10 cellular contexts compared by ENCODE assay signal in the genomic region with DNA sequence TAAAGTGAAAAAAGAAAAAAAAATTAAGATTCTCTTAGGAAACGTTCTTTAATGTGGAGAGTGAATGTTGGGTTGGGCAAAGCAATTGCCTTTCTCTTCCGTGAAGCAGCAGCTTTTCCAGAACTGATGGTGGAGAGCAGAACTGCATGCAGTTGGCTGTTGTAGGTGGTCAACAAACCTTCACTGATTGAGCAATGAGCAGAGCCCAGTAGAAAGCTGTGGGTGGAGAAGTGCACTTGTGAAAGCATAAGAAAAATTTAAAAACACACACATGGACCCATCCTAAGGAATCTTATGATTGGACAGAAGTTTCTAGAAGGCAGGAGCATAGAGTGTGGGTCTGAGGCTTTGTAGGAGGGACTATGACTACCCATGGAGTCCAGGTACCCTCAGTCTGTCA. TPM values are rescaled to one million over a fixed set of nuclear protein-coding genes. Genes with fewer than 3 reads are reported as not detected.
A peak's percentile ranks its signal among the peaks of the same experiment; 100 is the strongest.
DNase-seq lines count a peak whose midpoint lies in the region; ATAC-seq and TF ChIP-seq lines count a peak whose summit lies in the region.
"Had no signal": no experiment of that assay in that cellular context is flagged by ENCODE, and none has a peak within 500 bp of the region (broad histone marks: within the 10 kb centered on the region; RNA-seq: fewer than 3 reads in every experiment).

No MANE protein-coding gene starts in this region.

- TF ChIP-seq POLR2A in spleen (IDR thresholded peaks at IDR 0.05): no peak

- TF ChIP-seq CTCF in GM23338 (conservative IDR thresholded peaks at IDR 0.05; ENCODE audit: low read depth in 2 of 2) (no peak), spleen (IDR thresholded peaks at IDR 0.05 in 8 of 11, conservative IDR thresholded peaks at IDR 0.05 in 3 of 11) (no peak), H9 (conservative IDR thresholded peaks at IDR 0.05) (no peak)

- no peak overlapping the region for H3K18ac ChIP-seq in H9 (ENCODE audit: insufficient read length, low read depth, low read length)

- H3K27ac Mint-ChIP-seq in GM23338: no peak overlapping the region
- H3K27ac Mint-ChIP-seq in stimulated activated effector memory CD8-positive, alpha-beta T cell treated with anti-CD3 and anti-CD28 coated beads, Interleukin-12 subunit alpha, Interleukin-12 subunit beta, amount 100 ng/mL, for 72 hours: no peak overlapping the region
- H3K27ac Mint-ChIP-seq in H9: no peak overlapping the region

- H3K4me1 Mint-ChIP-seq in GM23338: peaks cover 24% of the 10 kb centered on the region
- peaks cover 15% of the 10 kb centered on the region for H3K4me1 Mint-ChIP-seq in stimulated activated effector memory CD8-positive, alpha-beta T cell treated with anti-CD3 and anti-CD28 coated beads, Interleukin-12 subunit alpha, Interleukin-12 subunit beta, amount 100 ng/mL, for 72 hours
- H3K4me1 Mint-ChIP-seq in H9: peaks cover 18 to 22% of the 10 kb centered on the region in 2 experiments

- H3K9me3 Mint-ChIP-seq in GM23338 (no peaks in the 10 kb centered on the region), H9 (no peaks in the 10 kb centered on the region)
- no peaks in the 10 kb centered on the region for H3K9me3 Mint-ChIP-seq in stimulated activated effector memory CD8-positive, alpha-beta T cell treated with anti-CD3 and anti-CD28 coated beads, Interleukin-12 subunit alpha, Interleukin-12 subunit beta, amount 100 ng/mL, for 72 hours

- H3K27ac ChIP-seq in GM23338 (ENCODE audit: low read depth): no peak overlapping the region
- peak overlapping the region in 7 of 8 donors; percentile 18 to 73 (median 39) for H3K27ac ChIP-seq in spleen
- H3K27ac ChIP-seq in H9 (ENCODE audit: insufficient read length, low read depth, low read length): no peak overlapping the region

- no peak overlapping the region for H2AK5ac ChIP-seq in H9 (ENCODE audit: insufficient read length, low read length)

- H3K36me3 Mint-ChIP-seq in GM23338 (ENCODE audit: low read depth): no peaks in the 10 kb centered on the region
- no peaks in the 10 kb centered on the region for H3K36me3 Mint-ChIP-seq in stimulated activated effector memory CD8-positive, alpha-beta T cell treated with anti-CD3 and anti-CD28 coated beads, Interleukin-12 subunit alpha, Interleukin-12 subunit beta, amount 100 ng/mL, for 72 hours
- no peaks in the 10 kb centered on the region for H3K36me3 Mint-ChIP-seq in H9 (ENCODE audit: insufficient read depth in 1 of 3, low read depth in 3 of 3)

- H3K23me2 ChIP-seq in H9 (ENCODE audit: insufficient read length, low read depth, low read length, poor library complexity, severe bottlenecking): no peaks in the 10 kb centered on the region

- H3K4me1 ChIP-seq in GM23338 (ENCODE audit: insufficient read depth): peaks cover 3% of the 10 kb centered on the region; the same call in 1 of the 2 replicates
- peaks cover 0 to 39% (median 10%) of the 10 kb centered on the region in 6 donors for H3K4me1 ChIP-seq in spleen
- peaks cover 3% of the 10 kb centered on the region; the same call in 1 of the 2 replicates for H3K4me1 ChIP-seq in H9 (ENCODE audit: insufficient read depth, low read length)

- H4K20me1 ChIP-seq in GM23338 (replicated peaks; ENCODE audit: insufficient read depth) (no peaks in the 10 kb centered on the region), H9 (ENCODE audit: control insufficient read depth, insufficient read depth, insufficient read length) (no peaks in the 10 kb centered on the region)

- H2BK20ac ChIP-seq in H9 (ENCODE audit: low read depth, low read length, poor library complexity, severe bottlenecking): no peak overlapping the region

- no peak overlapping the region for H4K91ac ChIP-seq in H9 (ENCODE audit: insufficient read length, low read depth, low read length)

- no peak overlapping the region for H3K9ac ChIP-seq in H9 (ENCODE audit: extremely low read depth, insufficient read length, low read length)

- H3K9me2 ChIP-seq in GM23338 (ENCODE audit: insufficient read depth): no peaks in the 10 kb centered on the region

- H3T11ph ChIP-seq in H9 (ENCODE audit: low read length): no peak overlapping the region

- H2AFZ ChIP-seq in GM23338: peak overlapping the region; percentile 91
- H2AFZ ChIP-seq in H9 (ENCODE audit: low read length): no peak overlapping the region

- peaks cover 3% of the 10 kb centered on the region for H3K27me3 Mint-ChIP-seq in GM23338 (ENCODE audit: insufficient read depth, low read depth, poor library complexity)
- peaks cover 15% of the 10 kb centered on the region for H3K27me3 Mint-ChIP-seq in H9 (ENCODE audit: low read depth)

- no peak overlapping the region for H2BK15ac ChIP-seq in H9 (ENCODE audit: low read depth, low read length)

- no peak overlapping the region for H2BK12ac ChIP-seq in H9 (ENCODE audit: insufficient read length, low read depth, low read length)

- H3K4ac ChIP-seq in H9 (ENCODE audit: low read depth, low read length): no peak overlapping the region

- H4K5ac ChIP-seq in H9 (ENCODE audit: insufficient read length, low read depth, low read length): no peak overlapping the region

- H2BK5ac ChIP-seq in H9 (ENCODE audit: insufficient read length, low read length): no peak overlapping the region

- H3K4me3 Mint-ChIP-seq in GM23338 (no peak overlapping the region), H9 (no peak overlapping the region)
- H3K4me3 Mint-ChIP-seq in stimulated activated effector memory CD8-positive, alpha-beta T cell treated with anti-CD3 and anti-CD28 coated beads, Interleukin-12 subunit alpha, Interleukin-12 subunit beta, amount 100 ng/mL, for 72 hours: no peak overlapping the region

- no peak for ATAC-seq in GM23338
- peak; percentile 30 to 31 for ATAC-seq in left cardiac atrium
- ATAC-seq in stimulated activated effector memory CD8-positive, alpha-beta T cell treated with anti-CD3 and anti-CD28 coated beads, Interleukin-12 subunit alpha, Interleukin-12 subunit beta, amount 100 ng/mL, for 72 hours: no peak

- H3K27me3 ChIP-seq in GM23338 (ENCODE audit: insufficient read depth) (no peaks in the 10 kb centered on the region), spleen (replicated peaks in 1 of 7) (peaks cover 0 to 29% (median 0%) of the 10 kb centered on the region in 7 donors), H9 (ENCODE audit: insufficient read depth, low read length) (no peaks in the 10 kb centered on the region)

- H3K23ac ChIP-seq in H9 (ENCODE audit: insufficient read length, low read depth, low read length): no peak overlapping the region

- no peaks in the 10 kb centered on the region for H3F3A ChIP-seq in GM23338 (replicated peaks; ENCODE audit: low read depth)

- H3K36me3 ChIP-seq in GM23338 (ENCODE audit: insufficient read depth) (no peaks in the 10 kb centered on the region), spleen (peaks cover 0 to 11% (median 0%) of the 10 kb centered on the region in 6 donors)

- no peaks in the 10 kb centered on the region for H3K9me3 ChIP-seq in spleen
- H3K9me3 ChIP-seq in H9 (ENCODE audit: control insufficient read depth, low read depth, low read length): no peaks in the 10 kb centered on the region

- WGBS in spleen, 5 donors: 58 to 71% (median 62%) methylated on average over 2 of the region's 2 CpGs
- WGBS in H9 (ENCODE audit: extremely low coverage, insufficient read length, low lambda C conversion rate): no CpG with 5 or more reads among the region's 2 CpGs

- H3K4me3 ChIP-seq in GM23338: no peak overlapping the region
- peak overlapping the region in 3 of 8 donors; percentile 11 to 65 (median 46) for H3K4me3 ChIP-seq in spleen

- no peak overlapping the region for H4K8ac ChIP-seq in H9 (replicated peaks; ENCODE audit: insufficient read length, low read depth, low read length)

- H3K4me2 ChIP-seq in GM23338 (no peak overlapping the region), H9 (ENCODE audit: insufficient read depth, insufficient read length, low read length) (no peak overlapping the region)

- intact Hi-C loops in left cardiac atrium (cut with DNase I): loop anchor here in 1 of 2 donors (10.0 kb wide), 1 partner anchor 205 kb away; no protein-coding TSS in a partner anchor
- intact Hi-C loops in spleen (cut with DNase I; ENCODE audit: low total_unique reads): no loop called here

- H3K79me1 ChIP-seq in H9 (ENCODE audit: insufficient read depth, low read depth, low read length, poor library complexity, severe bottlenecking): no peaks in the 10 kb centered on the region

- DNase-seq in GM23338 (ENCODE audit: low spot score) (no peak), amniotic epithelial cell (ENCODE audit: low read depth) (peak; percentile 70), left cardiac atrium (no peak), spleen (peak; percentile 2), SKM-1 treated with dmso at 0.1 percent for 144 hours (lab: John Stamatoyannopoulos, UW; ENCODE audit: unreplicated experiment) (no peak), kidney glomerular epithelial cell (lab: John Stamatoyannopoulos, UW) (no peak), H9 (no peak)
- no peak for DNase-seq in stimulated activated effector memory CD8-positive, alpha-beta T cell treated with anti-CD3 and anti-CD28 coated beads, Interleukin-12 subunit alpha, Interleukin-12 subunit beta, amount 100 ng/mL, for 72 hours (ENCODE audit: low spot score in 2 of 2)

- no peak overlapping the region for H2BK120ac ChIP-seq in H9 (ENCODE audit: low read depth, low read length, poor library complexity, severe bottlenecking)

- H3K14ac ChIP-seq in H9 (ENCODE audit: insufficient read depth, low read length): no peak overlapping the region

- H3K56ac ChIP-seq in H9 (ENCODE audit: insufficient read length, low read depth, low read length): no peak overlapping the region

- H3K79me2 ChIP-seq in GM23338 (replicated peaks; ENCODE audit: insufficient read depth): no peaks in the 10 kb centered on the region
- H3K79me2 ChIP-seq in H9 (ENCODE audit: insufficient read depth, low read length): no peaks in the 10 kb centered on the region

TF ChIP-seq in GM23338, 12 proteins besides CTCF, POLR2A, EP300 and RAD21 (continues in another document):
- no peak for TF ChIP-seq EZH2phosphoT487 (IDR thresholded peaks at IDR 0.05; ENCODE audit: unreplicated experiment)
- TF ChIP-seq EZH2 (IDR thresholded peaks at IDR 0.05; ENCODE audit: low read depth, unreplicated experiment): no peak
- no peak for TF ChIP-seq JUNB (IDR thresholded peaks at IDR 0.05; ENCODE audit: unreplicated experiment)
- no peak for TF ChIP-seq NANOG (IDR thresholded peaks at IDR 0.05; ENCODE audit: borderline replicate concordance)
- TF ChIP-seq ZNF331 (CRISPR knock-in tag; IDR thresholded peaks at IDR 0.05; ENCODE audit: low read depth): no peak
- no peak for TF ChIP-seq POLR2AphosphoS5 (IDR thresholded peaks at IDR 0.05; ENCODE audit: low read depth)
- no peak for TF ChIP-seq ZNF114 (CRISPR knock-in tag; IDR thresholded peaks at IDR 0.05)

RNA-seq across cellular contexts. Expression of a gene that starts 4.5 kb away (rescaled TPM):
- total RNA-seq in GM23338 (2014; rRNA removed; shearing (Covaris generic)): 0.03 and 0.08 TPM in 2 replicates
- 0.03 and 0.12 TPM in 2 replicates for polyA plus RNA-seq in GM23338 (2016; fragmentation: Nextera tagmentation; extraction: Ambion mirVana)
- 10 to 100 TPM; 47.4 to 71.7 TPM for total RNA-seq in left cardiac atrium
- 10 to 100 TPM; 25.6 to 50.3 (median 31.7) TPM for total RNA-seq in spleen
- polyA plus RNA-seq in spleen: 10 to 100 TPM in 2 of 3 donors, 1 to 10 TPM in 1; 4.9 to 21.6 (median 10.7) TPM
- total RNA-seq in H9 (2021): 0.07 and 0.09 TPM in 2 replicates
- total RNA-seq: activated CD8-positive, alpha-beta memory T cell treated with anti-CD3 and anti-CD28 coated beads for 36 hours had no signal

RNA-seq across cellular contexts. Expression of a gene that starts 13.9 kb away (rescaled TPM):
- total RNA-seq in GM23338 (2014; rRNA removed; shearing (Covaris generic)): 1.0 TPM in 1 of 2 replicates, not detected in the other
- 0.26 and 0.50 TPM in 2 replicates for polyA plus RNA-seq in GM23338 (2016; fragmentation: Nextera tagmentation; extraction: Ambion mirVana)
- not detected for total RNA-seq in left cardiac atrium
- not detected for total RNA-seq in spleen
- polyA plus RNA-seq in spleen: not detected
- 0.68 and 1.1 TPM in 2 replicates for total RNA-seq in H9 (2021)
- total RNA-seq: activated CD8-positive, alpha-beta memory T cell treated with anti-CD3 and anti-CD28 coated beads for 36 hours; liver had no signal
- polyA plus RNA-seq: liver had no signal

Comparison
In these comparisons a context has a peak if more than half of its experiments do, and no peak if none do; other contexts are left out.
1. ATAC-seq: peak in left cardiac atrium (2 of 2); none in GM23338 (single experiment) and stimulated activated effector memory CD8-positive, alpha-beta T cell treated with anti-CD3 and anti-CD28 coated beads, Interleukin-12 subunit alpha, Interleukin-12 subunit beta, amount 100 ng/mL, for 72 hours (single experiment).
2. DNase-seq: peak in amniotic epithelial cell (single experiment) and spleen (single experiment); none in GM23338 (single experiment), left cardiac atrium (single experiment), SKM-1 treated with dmso at 0.1 percent for 144 hours (single experiment), stimulated activated effector memory CD8-positive, alpha-beta T cell treated with anti-CD3 and anti-CD28 coated beads, Interleukin-12 subunit alpha, Interleukin-12 subunit beta, amount 100 ng/mL, for 72 hours (0 of 2), kidney glomerular epithelial cell (single experiment) and H9 (single experiment).
3. H3K27ac ChIP-seq: peak in spleen (7 of 8); none in GM23338 (single experiment) and H9 (single experiment).
4. RNA of a gene that starts 4.5 kb away (total RNA-seq): 47.4 to 71.7 TPM in left cardiac atrium and 25.6 to 50.3 TPM in spleen; 0.07 to 0.09 TPM in H9 and 0.03 to 0.08 TPM in GM23338; every median in the first group is over 10 times any median in the second.